Comparison of ENCODE assay signal across 30 cellular contexts in genomic region chrX:41459714-41460113, GRCh38. TPM values are rescaled to one million over a fixed set of nuclear protein-coding genes. Genes with fewer than 3 reads are reported as not detected.
"Had no signal": no experiment of that assay in that cellular context is flagged by ENCODE, and none has a peak within 500 bp of the region (broad histone marks: within the 10 kb centered on the region; RNA-seq: fewer than 3 reads in every experiment).

No MANE protein-coding gene starts in this region.

- H3K9me3 ChIP-seq: lower lobe of right lung, pancreas, prostate gland, sigmoid colon, suprapubic skin, thoracic aorta, upper lobe of right lung had no signal

- H3K36me3 ChIP-seq: lower lobe of right lung, pancreas, prostate gland, sigmoid colon, spleen, suprapubic skin, thoracic aorta, tibial artery, upper lobe of right lung had no signal

- FAIRE-seq: keratinocyte, pancreas, small intestine, urothelium cell line had no signal

- H3K4me1 ChIP-seq: lower lobe of right lung, pancreas, prostate gland, sigmoid colon, spleen, suprapubic skin, upper lobe of right lung had no signal

- DNase-seq: kidney glomerular epithelial cell; left cardiac atrium; left ventricle myocardium superior; lower lobe of right lung; mammary epithelial cell; mesenchymal stem cell; naive thymus-derived CD8-positive, alpha-beta T cell; nucleus accumbens; pancreas; posterior cingulate gyrus; retina; right cardiac atrium; sigmoid colon; small intestine; stimulated activated CD4-positive, alpha-beta T cell treated with anti-CD3 and anti-CD28 coated beads, Interleukin-4, amount 100 ng/mL, for 24 hours; stimulated activated naive CD4-positive, alpha-beta T cell; tibial artery; trophoblast cell; upper lobe of right lung had no signal

- H3K4me3 ChIP-seq: lower lobe of right lung, pancreas, prostate gland, sigmoid colon, spleen, suprapubic skin, thoracic aorta, tibial artery, upper lobe of right lung had no signal

- H3K27me3 ChIP-seq: pancreas, sigmoid colon, spleen, suprapubic skin, tibial artery, upper lobe of right lung had no signal

- H3K27ac ChIP-seq: lower lobe of right lung, pancreas, prostate gland, sigmoid colon, spleen, suprapubic skin, thoracic aorta, tibial artery, upper lobe of right lung had no signal

- ATAC-seq: left cardiac atrium; left lobe of liver; left ventricle myocardium superior; lower lobe of right lung; naive thymus-derived CD8-positive, alpha-beta T cell; pancreas; right cardiac atrium; stimulated activated effector memory CD8-positive, alpha-beta T cell treated with anti-CD3 and anti-CD28 coated beads, Interleukin-12 subunit alpha, Interleukin-12 subunit beta, amount 100 ng/mL, for 72 hours; upper lobe of right lung had no signal

RNA-seq across cellular contexts. Expression of gene NYX, which starts 12.6 kb away (rescaled TPM):
- total RNA-seq: left cardiac atrium; left lobe of liver; left ventricle myocardium superior; lower lobe of right lung; mammary epithelial cell; mucosa of gallbladder; naive thymus-derived CD8-positive, alpha-beta T cell; osteoblast; pancreas; prostate gland; right cardiac atrium; sigmoid colon; subcutaneous adipose tissue; suprapubic skin; thoracic aorta; upper lobe of right lung had no signal
- polyA plus RNA-seq: keratinocyte; mammary epithelial cell; naive thymus-derived CD8-positive, alpha-beta T cell; pancreas; right cardiac atrium had no signal
